8 cellular contexts compared by ENCODE assay signal in genomic region chr22:50600967-50601668, GRCh38. TPM values are rescaled to one million over a fixed set of nuclear protein-coding genes. Genes with fewer than 3 reads are reported as not detected.
DNase-seq lines count a peak whose midpoint lies in the region; ATAC-seq and TF ChIP-seq lines count a peak whose summit lies in the region.

No MANE protein-coding gene starts in this region.

- TF ChIP-seq CTCF in C4-2B (conservative IDR thresholded peaks at IDR 0.05) (no peak), dorsolateral prefrontal cortex (IDR thresholded peaks at IDR 0.05 in 54 of 56, conservative IDR thresholded peaks at IDR 0.05 in 2 of 56; ENCODE audit: low read depth in 1 of 56, partially characterized antibody in 56 of 56) (no peak), osteoblast (IDR thresholded peaks at IDR 0.05; ENCODE audit: extremely low read depth, low read depth, low read length) (no peak)

- H3K36me3 ChIP-seq in HUES48 (ENCODE audit: control insufficient read depth, insufficient read depth, low read length) (no peaks in the 10 kb centered on the region), osteoblast (ENCODE audit: insufficient read depth, low read length) (no peaks in the 10 kb centered on the region)

- H3K27ac ChIP-seq in C4-2B (peak overlapping the region; percentile 64), HUES48 (ENCODE audit: low read depth, low read length) (no peak overlapping the region), dorsolateral prefrontal cortex (peak overlapping the region in 45 of 59 donors; percentile 11 to 87 (median 73)), osteoblast (ENCODE audit: low read depth, low read length) (no peak overlapping the region)

- no peaks in the 10 kb centered on the region for H3K79me2 ChIP-seq in osteoblast (ENCODE audit: insufficient read depth, low read length)

- H3K4me1 ChIP-seq in HUES48 (ENCODE audit: control insufficient read depth, insufficient read depth, low read length) (no peaks in the 10 kb centered on the region), osteoblast (ENCODE audit: insufficient read depth, low read length) (no peaks in the 10 kb centered on the region)

- ATAC-seq in HG03442 (IDR thresholded peaks at IDR 0.05; ENCODE audit: unreplicated experiment) (no peak), GM19467 (IDR thresholded peaks at IDR 0.05; ENCODE audit: unreplicated experiment) (no peak)

- H4K20me1 ChIP-seq in osteoblast (ENCODE audit: insufficient read depth, low read length): peaks cover 4% of the 10 kb centered on the region

- no peak overlapping the region for H3K4me2 ChIP-seq in osteoblast (ENCODE audit: insufficient read depth, low read length)

- peak overlapping the region; percentile 43 for H3K4me3 ChIP-seq in HUES48 (ENCODE audit: low read depth, low read length)
- peak overlapping the region; percentile 28 to 77 (median 63) for H3K4me3 ChIP-seq in dorsolateral prefrontal cortex
- H3K4me3 ChIP-seq in osteoblast (ENCODE audit: insufficient read depth, low read length): no peak overlapping the region

- H3K9me3 ChIP-seq in HUES48 (ENCODE audit: control insufficient read depth, insufficient read depth, low read length) (no peaks in the 10 kb centered on the region), osteoblast (ENCODE audit: low read depth, low read length) (no peaks in the 10 kb centered on the region)

- H3K9ac ChIP-seq in HUES48 (ENCODE audit: low read depth, low read length): no peak overlapping the region

- intact Hi-C loops in dorsolateral prefrontal cortex (cut with DNase I): no loop called here

- no peak overlapping the region for H2AFZ ChIP-seq in osteoblast (ENCODE audit: low read length)

- H3K27me3 ChIP-seq in HUES48 (ENCODE audit: control insufficient read depth, insufficient read depth, low read length) (peaks cover 78% of the 10 kb centered on the region), dorsolateral prefrontal cortex (peaks cover 0 to 6% (median 0%) of the 10 kb centered on the region in 45 donors), osteoblast (ENCODE audit: insufficient read depth, low read length) (peaks cover 32% of the 10 kb centered on the region)

- DNase-seq in dorsolateral prefrontal cortex (no peak), osteoblast (ENCODE audit: insufficient read length, low spot score, missing footprints) (peak; percentile 88), COR-L47 (lab: John Stamatoyannopoulos, UW) (no peak)
- no peak for DNase-seq in activated CD8-positive, alpha-beta memory T cell treated with anti-CD3 and anti-CD28 coated beads, Interleukin-2, amount 50 U/mL, for 4 hours

RNA-seq across cellular contexts. Expression of gene MAPK8IP2, which starts 0.5 kb away (rescaled TPM):
- total RNA-seq in dorsolateral prefrontal cortex (100 to 1,000 TPM in 119 of 120 experiments, 10 to 100 TPM in 1; 82.8 to 271 (median 217) TPM), osteoblast (0.29 and 0.36 TPM in 2 replicates)

RNA-seq across cellular contexts. Expression of gene CHKB, which starts 18.5 kb away (rescaled TPM):
- total RNA-seq in dorsolateral prefrontal cortex: 100 to 1,000 TPM in 1 of 120 experiments, 10 to 100 TPM in 119; 36.7 to 115 (median 63.9) TPM
- 27.4 and 28.6 TPM in 2 replicates for total RNA-seq in osteoblast

RNA-seq across cellular contexts. Expression of gene CPT1B, which starts 22.9 kb away (rescaled TPM):
- total RNA-seq in dorsolateral prefrontal cortex (10 to 100 TPM; 16.1 to 79.3 (median 36.8) TPM), osteoblast (1.8 and 2.1 TPM in 2 replicates)

RNA-seq across cellular contexts. Expression of gene ARSA, which starts 26.8 kb away (rescaled TPM):
- total RNA-seq in dorsolateral prefrontal cortex: 10 to 100 TPM; 32.1 to 72.7 (median 48.0) TPM
- total RNA-seq in osteoblast: 35.1 and 38.4 TPM in 2 replicates

RNA-seq across cellular contexts. Expression of gene SYCE3, which starts 38.4 kb away (rescaled TPM):
- total RNA-seq in dorsolateral prefrontal cortex (1 to 10 TPM in 14 of 120 experiments, not detected in 106; 1.4 to 6.0 (median 2.0) TPM), osteoblast (not detected in 2 replicates)

Comparison
In these comparisons a context has a peak if more than half of its experiments do, and no peak if none do; other contexts are left out.
1. H3K27ac ChIP-seq: peak in C4-2B (single experiment) and dorsolateral prefrontal cortex (45 of 59); none in HUES48 (single experiment) and osteoblast (single experiment).
2. RNA of gene MAPK8IP2, which starts 0.5 kb away (total RNA-seq): 82.8 to 271 TPM in dorsolateral prefrontal cortex; 0.29 to 0.36 TPM in osteoblast; every median in the first group is over 10 times any median in the second.